Comparison of ENCODE assay signal across 32 cellular contexts in genomic region chr16:8554881-8555280, GRCh38. TPM values are rescaled to one million over a fixed set of nuclear protein-coding genes. Genes with fewer than 3 reads are reported as not detected.
"Had no signal": no experiment of that assay in that cellular context is flagged by ENCODE, and none has a peak within 500 bp of the region (broad histone marks: within the 10 kb centered on the region; RNA-seq: fewer than 3 reads in every experiment).

No MANE protein-coding gene starts in this region.

- H3K27ac Mint-ChIP-seq: activated B cell treated with CpG ODN at 0.5 μM for 24 hours; activated CD8-positive, alpha-beta T cell treated with anti-CD3 and anti-CD28 coated beads for 36 hours; activated naive CD4-positive, alpha-beta T cell treated with anti-CD3 and anti-CD28 coated beads, Interleukin-2, amount 50 U/mL, for 24 hours; activated T-helper 2 cell treated with anti-CD3 and anti-CD28 coated beads, Interferon-gamma antibody, Interleukin-2, Interleukin-4, amounts not matched to agents 10 μg/mL and 5 μg/mL and 100 μg/mL, durations not matched to agents 14 hours and 24 hours and 36 hours; dendritic cell treated with granulocyte-macrophage colony-stimulating factor and Interleukin-4, amounts not matched to agents 40 ng/mL and 50 ng/mL, for 4 days; endodermal cell; nephron; stimulated activated naive CD8-positive, alpha-beta T cell treated with anti-CD3 and anti-CD28 coated beads, Interleukin-15, amount 100 ng/mL, for 72 hours; T-helper 2 cell treated with Interferon-gamma antibody and Interleukin-4, amounts not matched to agents 5 μg/mL and 100 μg/mL, for 36 hours; type B pancreatic cell had no signal

- H3K9me3 Mint-ChIP-seq: activated CD8-positive, alpha-beta T cell treated with anti-CD3 and anti-CD28 coated beads for 36 hours; activated naive CD4-positive, alpha-beta T cell treated with anti-CD3 and anti-CD28 coated beads, Interleukin-2, amount 50 U/mL, for 24 hours; activated T-helper 2 cell treated with anti-CD3 and anti-CD28 coated beads, Interferon-gamma antibody, Interleukin-2, Interleukin-4, amounts not matched to agents 10 μg/mL and 5 μg/mL and 100 μg/mL, durations not matched to agents 14 hours and 24 hours and 36 hours; central memory CD8-positive, alpha-beta T cell; dendritic cell treated with granulocyte-macrophage colony-stimulating factor and Interleukin-4, amounts not matched to agents 40 ng/mL and 50 ng/mL, for 4 days; endodermal cell; stimulated activated naive CD8-positive, alpha-beta T cell treated with anti-CD3 and anti-CD28 coated beads, Interleukin-15, amount 100 ng/mL, for 72 hours; T-helper 2 cell treated with Interferon-gamma antibody and Interleukin-4, amounts not matched to agents 5 μg/mL and 100 μg/mL, for 36 hours; type B pancreatic cell had no signal

- H3K4me1 Mint-ChIP-seq: activated B cell treated with CpG ODN at 0.5 μM for 24 hours; central memory CD8-positive, alpha-beta T cell had no signal

- H3K36me3 Mint-ChIP-seq: activated naive CD4-positive, alpha-beta T cell treated with anti-CD3 and anti-CD28 coated beads, Interleukin-2, amount 50 U/mL, for 24 hours; type B pancreatic cell had no signal

- H3K4me3 Mint-ChIP-seq: activated B cell treated with CpG ODN at 0.5 μM for 24 hours; activated CD8-positive, alpha-beta T cell treated with anti-CD3 and anti-CD28 coated beads for 36 hours; activated naive CD4-positive, alpha-beta T cell treated with anti-CD3 and anti-CD28 coated beads, Interleukin-2, amount 50 U/mL, for 24 hours; central memory CD8-positive, alpha-beta T cell; dendritic cell treated with granulocyte-macrophage colony-stimulating factor and Interleukin-4, amounts not matched to agents 40 ng/mL and 50 ng/mL, for 4 days; endodermal cell; nephron; stimulated activated naive CD8-positive, alpha-beta T cell treated with anti-CD3 and anti-CD28 coated beads, Interleukin-15, amount 100 ng/mL, for 72 hours; T-helper 2 cell treated with Interferon-gamma antibody and Interleukin-4, amounts not matched to agents 5 μg/mL and 100 μg/mL, for 36 hours; type B pancreatic cell had no signal

- DNase-seq: activated B cell treated with CpG ODN at 0.5 μM for 24 hours; activated CD4-positive, alpha-beta T cell treated with anti-CD3 and anti-CD28 coated beads, Interleukin-2, amount 50 U/mL, for 1 hour; activated CD8-positive, alpha-beta T cell treated with anti-CD3 and anti-CD28 coated beads for 36 hours; activated T-cell treated with anti-CD3 and anti-CD28 coated beads, Interleukin-2, amount 50 U/mL, for 48 hours; endodermal cell; foreskin fibroblast; head of caudate nucleus; hippocampal formation; mucosa of descending colon; stimulated activated CD4-positive, alpha-beta T cell treated with anti-CD3 and anti-CD28 coated beads, Interleukin-12 subunit alpha, Interleukin-12 subunit beta, amount 100 ng/mL, for 4 hours; stimulated activated CD4-positive, alpha-beta T cell treated with anti-CD3 and anti-CD28 coated beads, Interleukin-4, amount 100 ng/mL, for 1 hour; stimulated activated naive CD8-positive, alpha-beta T cell treated with anti-CD3 and anti-CD28 coated beads, Interleukin-15, amount 100 ng/mL, for 72 hours; substantia nigra; uterus had no signal

- ATAC-seq: activated CD8-positive, alpha-beta T cell treated with anti-CD3 and anti-CD28 coated beads for 36 hours; esophagus mucosa; left lobe of liver; mucosa of descending colon; sciatic nerve; stimulated activated naive CD8-positive, alpha-beta T cell treated with anti-CD3 and anti-CD28 coated beads, Interleukin-15, amount 100 ng/mL, for 72 hours had no signal

RNA-seq across cellular contexts. Expression of gene TMEM114, which starts 35.4 kb away (rescaled TPM):
- total RNA-seq: activated B cell treated with CpG ODN at 0.5 μM for 24 hours; activated CD8-positive, alpha-beta T cell treated with anti-CD3 and anti-CD28 coated beads for 36 hours; activated T-helper 2 cell treated with anti-CD3 and anti-CD28 coated beads, Interferon-gamma antibody, Interleukin-2, Interleukin-4, amounts not matched to agents 10 μg/mL and 5 μg/mL and 100 μg/mL, durations not matched to agents 14 hours and 24 hours and 36 hours; breast epithelium; esophagus mucosa; kidney epithelial cell; left lobe of liver; lung microvascular endothelial cell; mesenteric fat pad; myocyte; osteoblast; posterior vena cava; renal cortical epithelial cell; sciatic nerve; uterus had no signal
